ENCODE assay signal across 10 cellular contexts in the genomic region with DNA sequence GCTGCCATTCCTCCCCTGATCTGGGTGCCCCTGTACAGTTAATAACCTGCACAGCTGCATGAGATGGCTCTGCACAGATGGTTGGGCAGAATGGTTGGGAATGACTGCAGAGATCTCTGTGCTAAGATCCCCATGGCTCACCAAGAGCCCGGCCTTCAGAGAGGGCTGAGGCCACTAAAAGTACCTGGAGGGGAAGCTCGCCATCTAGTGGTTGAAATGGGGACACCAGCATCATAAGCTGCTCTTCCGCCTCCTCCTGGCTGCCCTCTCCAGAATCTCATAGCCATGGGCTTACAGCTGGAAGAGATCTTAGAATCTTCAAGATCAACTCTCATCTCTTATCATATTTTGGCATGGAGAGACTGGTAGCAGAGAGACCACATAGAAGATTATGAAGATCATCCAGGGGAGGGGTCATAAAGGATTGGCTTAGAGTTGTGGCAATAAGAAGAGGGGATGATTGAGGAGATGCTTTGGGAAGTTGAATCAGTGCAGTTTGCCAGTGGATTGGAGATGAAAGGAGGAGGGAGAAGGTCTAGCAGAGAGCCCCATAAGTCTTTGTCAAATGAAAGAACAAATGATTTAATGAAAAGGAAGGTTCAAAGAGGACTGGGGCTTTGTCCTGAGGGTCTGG. TPM values are rescaled to one million over a fixed set of nuclear protein-coding genes. Genes with fewer than 3 reads are reported as not detected.
A peak's percentile ranks its signal among the peaks of the same experiment; 100 is the strongest.
DNase-seq lines count a peak whose midpoint lies in the region; ATAC-seq, FAIRE-seq and TF ChIP-seq lines count a peak whose summit lies in the region.
"Had no signal": no experiment of that assay in that cellular context is flagged by ENCODE, and none has a peak within 500 bp of the region (broad histone marks: within the 10 kb centered on the region; RNA-seq: fewer than 3 reads in every experiment).

No MANE protein-coding gene starts in this region.

- H3K27me3 Mint-ChIP-seq in type B pancreatic cell: peaks cover 14% of the 10 kb centered on the region

- no peak overlapping the region for H3K4me2 ChIP-seq in osteoblast (ENCODE audit: insufficient read depth, low read length)

- H3K27ac ChIP-seq in foreskin keratinocyte (no peak overlapping the region), osteoblast (ENCODE audit: low read depth, low read length) (no peak overlapping the region)

- intact Hi-C loops in Right ventricle myocardium inferior (cut with DNase I) (loop anchor here (1.0 kb wide), 1 partner anchor 68 kb away; no protein-coding TSS in a partner anchor), cardiac septum (cut with DNase I) (loop anchor here (10.0 kb wide), 1 partner anchor 578 kb away; a partner anchor contains a TSS)

- ATAC-seq in Right ventricle myocardium inferior: peak; percentile 76
- peak; percentile 61 for ATAC-seq in foreskin keratinocyte

- TF ChIP-seq CTCF in foreskin keratinocyte (conservative IDR thresholded peaks at IDR 0.05): peak; percentile 99
- peak; percentile 100 for TF ChIP-seq CTCF in osteoblast (IDR thresholded peaks at IDR 0.05; ENCODE audit: extremely low read depth, low read depth, low read length)
- peak; percentile 95 for TF ChIP-seq CTCF in type B pancreatic cell (conservative IDR thresholded peaks at IDR 0.05)

- H3K9me3 ChIP-seq in osteoblast (ENCODE audit: low read depth, low read length): no peaks in the 10 kb centered on the region

- no peak for FAIRE-seq in RCC 7860 (lab: Jason Lieb, UNC)
- FAIRE-seq: G401.6, islet of Langerhans had no signal

- DNase-seq in Right ventricle myocardium inferior (ENCODE audit: missing footprints) (no peak), cardiac septum (ENCODE audit: low spot score) (no peak), RCC 7860 (ENCODE audit: low spot score) (peak; percentile 48), foreskin keratinocyte (peak in 1 of 2 donors; percentile 69), osteoblast (ENCODE audit: insufficient read length, low spot score, missing footprints) (peak; percentile 87), type B pancreatic cell (ENCODE audit: extremely low spot score, unreplicated experiment) (no peak)
- peak; percentile 75 for DNase-seq in Jurkat, Clone E6-1 (ENCODE audit: low read depth, low spot score)
- DNase-seq in activated T-helper 1 cell treated with anti-CD3 and anti-CD28 coated beads, Interleukin-2, amount 50 U/mL, for 16 hours (ENCODE audit: low read depth in 1 of 2, low spot score in 1 of 2): peak; percentile 21 to 37

- H3K27ac Mint-ChIP-seq in type B pancreatic cell: peak overlapping the region; percentile 96

- H3K27me3 ChIP-seq in foreskin keratinocyte (no peaks in the 10 kb centered on the region), osteoblast (ENCODE audit: insufficient read depth, low read length) (peaks cover 34% of the 10 kb centered on the region)

- no peak overlapping the region for H3K4me3 ChIP-seq in Jurkat, Clone E6-1 (ENCODE audit: low read length)
- H3K4me3 ChIP-seq in osteoblast (ENCODE audit: insufficient read depth, low read length): no peak overlapping the region

- no peak overlapping the region for H3K4me3 Mint-ChIP-seq in type B pancreatic cell

- H3K9me3 Mint-ChIP-seq in type B pancreatic cell: no peaks in the 10 kb centered on the region

- no peaks in the 10 kb centered on the region for H3K36me3 Mint-ChIP-seq in type B pancreatic cell

- H3K36me3 ChIP-seq in osteoblast (ENCODE audit: insufficient read depth, low read length): no peaks in the 10 kb centered on the region

- no peaks in the 10 kb centered on the region for H4K20me1 ChIP-seq in osteoblast (ENCODE audit: insufficient read depth, low read length)

- no peaks in the 10 kb centered on the region for H3K79me2 ChIP-seq in osteoblast (ENCODE audit: insufficient read depth, low read length)

- peaks cover 16% of the 10 kb centered on the region for H3K4me1 Mint-ChIP-seq in type B pancreatic cell (ENCODE audit: unreplicated experiment)

- no peak overlapping the region for H2AFZ ChIP-seq in osteoblast (ENCODE audit: low read length)

- H3K4me1 ChIP-seq in foreskin keratinocyte (peaks cover 12% of the 10 kb centered on the region), osteoblast (ENCODE audit: insufficient read depth, low read length) (peaks cover 12% of the 10 kb centered on the region)

RNA-seq across cellular contexts. Expression of a gene that starts 22.0 kb away (rescaled TPM):
- total RNA-seq in Right ventricle myocardium inferior (8.4 TPM), cardiac septum (16.6 TPM), foreskin keratinocyte (2.7 and 3.4 TPM in 2 replicates), osteoblast (11.5 and 11.9 TPM in 2 replicates), type B pancreatic cell (ENCODE audit: low replicate concordance) (3.3 and 11.6 TPM in 2 replicates)
- polyA plus RNA-seq in Jurkat, Clone E6-1 (2012; ENCODE audit: insufficient read depth, insufficient read length): 12.5 TPM
- polyA plus RNA-seq in foreskin keratinocyte: 4.1 and 4.2 TPM in 2 replicates

RNA-seq across cellular contexts. Expression of a gene that starts 33.1 kb away (rescaled TPM):
- 81.7 TPM for total RNA-seq in Right ventricle myocardium inferior
- total RNA-seq in cardiac septum: 138 TPM
- 10.2 TPM for polyA plus RNA-seq in Jurkat, Clone E6-1 (2012; ENCODE audit: insufficient read depth, insufficient read length)
- total RNA-seq in foreskin keratinocyte: 61.3 and 66.7 TPM in 2 replicates
- 7.2 and 8.2 TPM in 2 replicates for polyA plus RNA-seq in foreskin keratinocyte
- 118 and 134 TPM in 2 replicates for total RNA-seq in osteoblast
- 73.8 and 85.7 TPM in 2 replicates for total RNA-seq in type B pancreatic cell (ENCODE audit: low replicate concordance)

Comparison
In these comparisons a context has a peak if more than half of its experiments do, and no peak if none do; other contexts are left out.
1. DNase-seq: peak in Jurkat, Clone E6-1 (single experiment), RCC 7860 (single experiment), activated T-helper 1 cell treated with anti-CD3 and anti-CD28 coated beads, Interleukin-2, amount 50 U/mL, for 16 hours (2 of 2) and osteoblast (single experiment); none in Right ventricle myocardium inferior (single experiment), cardiac septum (single experiment) and type B pancreatic cell (single experiment).
2. Peak in every context shown above with its lines, with median percentiles within 50 percentile points of each other: CTCF ChIP-seq.